8 cellular contexts compared by ENCODE assay signal in the genomic region with DNA sequence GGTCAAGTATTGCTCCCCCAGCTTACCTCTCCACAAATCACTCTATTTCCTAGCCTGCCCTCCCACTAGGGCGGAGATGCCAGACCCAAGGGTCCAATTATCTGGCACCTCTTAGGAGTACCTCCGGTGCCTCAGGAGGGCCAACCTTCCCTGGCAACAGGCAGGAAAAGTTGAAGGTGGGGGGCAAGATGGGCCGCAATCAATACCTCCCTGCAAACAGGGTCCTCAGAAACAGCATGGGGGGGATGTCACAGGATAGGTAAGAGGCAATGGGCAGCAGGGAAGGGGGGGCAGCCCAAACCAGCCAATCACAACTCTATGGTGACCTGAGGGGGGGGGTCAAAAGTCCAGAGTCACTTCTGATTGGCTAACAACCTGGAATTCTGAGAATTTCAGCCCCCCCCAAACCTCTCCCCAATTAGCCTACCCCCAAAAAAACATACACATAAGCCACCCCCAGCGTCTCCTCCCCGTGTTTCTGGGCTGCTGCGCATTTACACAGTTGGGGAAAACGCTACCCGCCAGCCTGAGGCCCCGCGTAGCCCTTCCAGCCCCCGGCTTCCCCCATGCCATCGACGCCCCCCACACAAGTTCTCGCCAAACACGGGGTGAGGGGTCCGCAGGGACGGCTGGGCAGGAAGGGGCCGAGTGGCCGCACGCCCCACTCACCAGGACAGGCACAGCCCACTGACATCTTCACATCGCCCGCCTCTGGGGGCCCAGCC. TPM values are rescaled to one million over a fixed set of nuclear protein-coding genes. Genes with fewer than 3 reads are reported as not detected.
DNase-seq lines count a peak whose midpoint lies in the region; ATAC-seq and TF ChIP-seq lines count a peak whose summit lies in the region.

No MANE protein-coding gene starts in this region.

- no peak for TF ChIP-seq POLR2A in right lobe of liver (IDR thresholded peaks at IDR 0.05)

- peak; percentile 4 to 41 (median 14) for ATAC-seq in right lobe of liver
- no peak for ATAC-seq in GM18907 (IDR thresholded peaks at IDR 0.05; ENCODE audit: unreplicated experiment)

- DNase-seq in DMS153 treated with DMSO at 0.1 percent for 48 hours (lab: John Stamatoyannopoulos, UW; ENCODE audit: unreplicated experiment) (peak; percentile 62), DMS153 (lab: John Stamatoyannopoulos, UW) (no peak), right lobe of liver (peak; percentile 43 to 71 (median 67))
- DNase-seq in activated CD4-positive, alpha-beta T cell treated with anti-CD3 and anti-CD28 coated beads for 48 hours, result peak; percentile 69
- DNase-seq in effector CD4-positive, alpha-beta T cell, result peak; percentile 19
- peak; percentile 17 for DNase-seq in stimulated activated CD8-positive, alpha-beta memory T cell treated with anti-CD3 and anti-CD28 coated beads, Interleukin-12 subunit alpha, Interleukin-12 subunit beta, amount 100 ng/mL, for 24 hours (ENCODE audit: extremely low read depth)

- H3K4me1 ChIP-seq in Loucy (ENCODE audit: insufficient read depth, low read length, poor library complexity, severe bottlenecking) (peaks cover 49% of the 10 kb centered on the region), right lobe of liver (peaks cover 0 to 38% (median 14%) of the 10 kb centered on the region in 4 donors)

- peak overlapping the region; percentile 97 for H3K4me2 ChIP-seq in Loucy (ENCODE audit: low read depth, low read length, poor library complexity, severe bottlenecking)

- TF ChIP-seq CTCF in Loucy (conservative IDR thresholded peaks at IDR 0.05; ENCODE audit: low read length) (no peak), right lobe of liver (IDR thresholded peaks at IDR 0.05) (no peak)

- peaks cover 10% of the 10 kb centered on the region; the same call in 1 of the 2 replicates for H3F3A ChIP-seq in Loucy (ENCODE audit: low read depth)

- intact Hi-C loops in right lobe of liver (cut with DNase I), result no loop called here

- H3K27ac ChIP-seq in right lobe of liver, result peak overlapping the region; percentile 80 to 93 (median 81)

- H3K27me3 ChIP-seq in Loucy (ENCODE audit: insufficient read depth, low read length, poor library complexity, severe bottlenecking) (no peaks in the 10 kb centered on the region), right lobe of liver (no peaks in the 10 kb centered on the region)

- peaks cover 49% of the 10 kb centered on the region for H3K79me2 ChIP-seq in Loucy (ENCODE audit: insufficient read depth, low read length)

- WGBS in right lobe of liver (ENCODE audit: insufficient coverage, low coverage, low lambda C conversion rate, missing lambda C conversion rate), result under 1% methylated on average over 16 of the region's 22 CpGs

- H3K9ac ChIP-seq in Loucy (ENCODE audit: low read depth, low read length, poor library complexity, severe bottlenecking), result peak overlapping the region; percentile 94

- H2AFZ ChIP-seq in Loucy (ENCODE audit: low read length), result no peak overlapping the region; the same call in 1 of the 2 replicates

- H3K9me3 ChIP-seq in Loucy (ENCODE audit: insufficient read depth, low read depth, low read length), result no peaks in the 10 kb centered on the region
- H3K9me3 ChIP-seq in right lobe of liver, result no peaks in the 10 kb centered on the region

- no peaks in the 10 kb centered on the region for H3K36me3 ChIP-seq in Loucy (ENCODE audit: insufficient read depth, low read length)
- H3K36me3 ChIP-seq in right lobe of liver, result no peaks in the 10 kb centered on the region

- H4K20me1 ChIP-seq in Loucy (ENCODE audit: insufficient read depth, low read length, poor library complexity, severe bottlenecking), result peaks cover 22% of the 10 kb centered on the region

- no peaks in the 10 kb centered on the region for H3K9me2 ChIP-seq in Loucy (replicated peaks; ENCODE audit: low read depth, low read length)

- H3K4me3 ChIP-seq in Loucy (ENCODE audit: low read length, poor library complexity, severe bottlenecking) (peak overlapping the region; percentile 76), right lobe of liver (peak overlapping the region; percentile 50 to 74 (median 71))

RNA-seq across cellular contexts. Expression of gene LDB1, which starts 0.6 kb away (rescaled TPM):
- total RNA-seq in right lobe of liver, result 10 to 100 TPM; 11.2 to 14.7 (median 13.0) TPM

RNA-seq across cellular contexts. Expression of gene PPRC1, which starts 13.3 kb away (rescaled TPM):
- 10 to 100 TPM in 3 of 6 experiments, 1 to 10 TPM in 3; 7.9 to 18.2 (median 10.3) TPM for total RNA-seq in right lobe of liver

RNA-seq across cellular contexts. Expression of gene NOLC1, which starts 32.6 kb away (rescaled TPM):
- 10 to 100 TPM; 16.0 to 60.2 (median 27.3) TPM for total RNA-seq in right lobe of liver

RNA-seq across cellular contexts. Expression of gene HPS6, which starts 54.4 kb away (rescaled TPM):
- total RNA-seq in right lobe of liver, result 10 to 100 TPM in 2 of 6 experiments, 1 to 10 TPM in 4; 6.6 to 11.7 (median 8.4) TPM
